In genomic region chr16:69201787-69202186, GRCh38 we compare ENCODE assay signal across 17 cellular contexts. TPM values are rescaled to one million over a fixed set of nuclear protein-coding genes. Genes with fewer than 3 reads are reported as not detected.
DNase-seq lines count a peak whose midpoint lies in the region; ATAC-seq and TF ChIP-seq lines count a peak whose summit lies in the region.
"Had no signal": no experiment of that assay in that cellular context is flagged by ENCODE, and none has a peak within 500 bp of the region (broad histone marks: within the 10 kb centered on the region; RNA-seq: fewer than 3 reads in every experiment).

No MANE protein-coding gene starts in this region.

- H3K4me1 Mint-ChIP-seq in central memory CD8-positive, alpha-beta T cell = peaks cover 36% of the 10 kb centered on the region

- H3K4me3 ChIP-seq in left ventricle myocardium inferior (no peak overlapping the region), heart left ventricle (no peak overlapping the region), dorsolateral prefrontal cortex (no peak overlapping the region)
- H3K4me3 ChIP-seq: BLaER1, lung, MG63, thoracic aorta had no signal

- peak overlapping the region; percentile 21 for H3K27ac ChIP-seq in left ventricle myocardium inferior (replicated peaks)
- H3K27ac ChIP-seq in heart left ventricle = no peak overlapping the region
- peak overlapping the region in 1 of 59 donors; percentile 57 for H3K27ac ChIP-seq in dorsolateral prefrontal cortex
- H3K27ac ChIP-seq: BLaER1, thoracic aorta had no signal

- H3K27ac Mint-ChIP-seq in central memory CD8-positive, alpha-beta T cell (ENCODE audit: low read depth) = peak overlapping the region; percentile 32

- DNase-seq in left ventricle myocardium inferior (no peak), heart left ventricle (no peak), kidney glomerular epithelial cell (lab: John Stamatoyannopoulos, UW) (peak; percentile 9), NCI-H1694 (lab: John Stamatoyannopoulos, UW) (no peak), dorsolateral prefrontal cortex (no peak)
- DNase-seq in central memory CD8-positive, alpha-beta T cell (ENCODE audit: low spot score in 2 of 2) = no peak
- no peak for DNase-seq in stimulated activated naive CD4-positive, alpha-beta T cell treated with Interleukin-2 at 50 U/mL for 16 hours (lab: John Stamatoyannopoulos, UW)
- DNase-seq: activated CD4-positive, alpha-beta T cell treated with anti-CD3 and anti-CD28 coated beads for 48 hours; activated effector memory CD4-positive, alpha-beta T cell treated with Interleukin-2 at 50 U/mL for 16 hours; erythroblast; MG63; naive thymus-derived CD4-positive, alpha-beta T cell; NCI-H1436 treated with DMSO at 0.1 percent for 48 hours had no signal

- intact Hi-C loops in left ventricle myocardium inferior (cut with micrococcal nuclease) = no loop called here
- intact Hi-C loops in heart left ventricle (cut with DNase I) = no loop called here
- intact Hi-C loops in dorsolateral prefrontal cortex (cut with DNase I) = no loop called here

- TF ChIP-seq CTCF in left ventricle myocardium inferior (IDR thresholded peaks at IDR 0.05; ENCODE audit: borderline replicate concordance) (no peak), heart left ventricle (IDR thresholded peaks at IDR 0.05) (no peak), dorsolateral prefrontal cortex (IDR thresholded peaks at IDR 0.05 in 54 of 56, conservative IDR thresholded peaks at IDR 0.05 in 2 of 56; ENCODE audit: low read depth in 1 of 56, partially characterized antibody in 56 of 56) (no peak)

- H3K9me3 Mint-ChIP-seq in central memory CD8-positive, alpha-beta T cell = no peaks in the 10 kb centered on the region

- ATAC-seq in heart left ventricle (no peak), HG02885 (IDR thresholded peaks at IDR 0.05; ENCODE audit: poor library complexity, unreplicated experiment) (no peak)
- no peak for ATAC-seq in central memory CD8-positive, alpha-beta T cell (replicated peaks; ENCODE audit: extremely low read depth, poor library complexity, severe bottlenecking)
- ATAC-seq: naive thymus-derived CD4-positive, alpha-beta T cell had no signal

- TF ChIP-seq POLR2A in heart left ventricle (IDR thresholded peaks at IDR 0.05) = no peak

- no peak overlapping the region for H3K4me3 Mint-ChIP-seq in central memory CD8-positive, alpha-beta T cell
- H3K4me3 Mint-ChIP-seq: naive thymus-derived CD4-positive, alpha-beta T cell had no signal

- WGBS in heart left ventricle, 4 donors = 56 to 64% (median 63%) methylated on average over 2 of the region's 2 CpGs

- H3K27me3 ChIP-seq in left ventricle myocardium inferior (ENCODE audit: low read depth) = no peaks in the 10 kb centered on the region
- H3K27me3 ChIP-seq in heart left ventricle = no peaks in the 10 kb centered on the region
- no peaks in the 10 kb centered on the region for H3K27me3 ChIP-seq in dorsolateral prefrontal cortex
- H3K27me3 ChIP-seq: BLaER1, MG63 had no signal

- H3K27me3 Mint-ChIP-seq in central memory CD8-positive, alpha-beta T cell = no peaks in the 10 kb centered on the region
- H3K27me3 Mint-ChIP-seq: naive thymus-derived CD4-positive, alpha-beta T cell had no signal

- no peaks in the 10 kb centered on the region for H3K9me3 ChIP-seq in left ventricle myocardium inferior (replicated peaks)
- no peaks in the 10 kb centered on the region for H3K9me3 ChIP-seq in heart left ventricle
- H3K9me3 ChIP-seq: BLaER1, MG63, thoracic aorta had no signal

- no peaks in the 10 kb centered on the region for H3K36me3 ChIP-seq in left ventricle myocardium inferior
- no peaks in the 10 kb centered on the region for H3K36me3 ChIP-seq in heart left ventricle
- H3K36me3 ChIP-seq: BLaER1, MG63, thoracic aorta had no signal

- H3K4me1 ChIP-seq in left ventricle myocardium inferior (peaks cover 23% of the 10 kb centered on the region), heart left ventricle (peaks cover 0 to 35% (median 4%) of the 10 kb centered on the region in 12 donors)
- H3K4me1 ChIP-seq: BLaER1 had no signal

- peaks cover 2% of the 10 kb centered on the region for H3K36me3 Mint-ChIP-seq in central memory CD8-positive, alpha-beta T cell (ENCODE audit: insufficient read depth)

RNA-seq across cellular contexts. Expression of gene SNTB2, which starts 14.8 kb away (rescaled TPM):
- total RNA-seq in left ventricle myocardium inferior = 10.2 TPM
- 10 to 100 TPM in 7 of 9 donors, 1 to 10 TPM in 2; 8.6 to 28.5 (median 13.2) TPM for total RNA-seq in heart left ventricle
- 1 to 10 TPM; 2.2 to 5.0 TPM for polyA plus RNA-seq in heart left ventricle
- total RNA-seq in dorsolateral prefrontal cortex = 10 to 100 TPM; 24.5 to 81.3 (median 36.6) TPM
